In genomic region chr12:53995311-53996187, GRCh38 we compare ENCODE assay signal across 8 cellular contexts. TPM values are rescaled to one million over a fixed set of nuclear protein-coding genes. Genes with fewer than 3 reads are reported as not detected.
A peak's percentile ranks its signal among the peaks of the same experiment; 100 is the strongest.
DNase-seq lines count a peak whose midpoint lies in the region; ATAC-seq and TF ChIP-seq lines count a peak whose summit lies in the region.

No MANE protein-coding gene starts in this region.

- peak overlapping the region; percentile 42 for H3K4me3 ChIP-seq in AG04450 (ENCODE audit: low read depth, low read length)
- peak overlapping the region; percentile 61 for H3K4me3 ChIP-seq in HEK293 (ENCODE audit: low read depth, low read length)
- H3K4me3 ChIP-seq in WERI-Rb-1 (ENCODE audit: low read depth, low read length): peak overlapping the region; percentile 49
- peak overlapping the region; percentile 66 for H3K4me3 ChIP-seq in left ventricle myocardium inferior
- peak overlapping the region; percentile 64 to 88 (median 80) for H3K4me3 ChIP-seq in gastrocnemius medialis

- POLR2A ChIA-PET in AG04450 (lab: Yijun Ruan, JAX) (no interaction called here), HEK293 (lab: Yijun Ruan, JAX) (interaction anchor here (0.6 to 2.2 kb wide), 16 partner anchors 9 to 238 kb away, joined by 3 to 14 read pairs (median 4); partner anchors contain the start of genes HOXC10 and HOXC13)

- no peak overlapping the region for H3K27ac ChIP-seq in AG04450 (ENCODE audit: low read depth, low read length)
- H3K27ac ChIP-seq in HEK293 (ENCODE audit: extremely low read depth, low read depth, low read length): peak overlapping the region; percentile 98
- H3K27ac ChIP-seq in WERI-Rb-1: peak overlapping the region; percentile 95
- no peak overlapping the region for H3K27ac ChIP-seq in left ventricle myocardium inferior (replicated peaks)
- peak overlapping the region; percentile 94 to 100 (median 98) for H3K27ac ChIP-seq in gastrocnemius medialis

- H3K36me3 ChIP-seq in HEK293 (ENCODE audit: control insufficient read depth in 2 of 2, insufficient read depth in 1 of 2, low read length in 2 of 2) (no peaks in the 10 kb centered on the region), WERI-Rb-1 (no peaks in the 10 kb centered on the region), left ventricle myocardium inferior (no peaks in the 10 kb centered on the region), gastrocnemius medialis (no peaks in the 10 kb centered on the region)

- intact Hi-C loops in left ventricle myocardium inferior (cut with micrococcal nuclease): no loop called here
- intact Hi-C loops in gastrocnemius medialis (cut with DNase I; ENCODE audit: low total_unique reads): loop anchor here (10.0 kb wide), 2 partner anchors 951 to 1729 kb away; partner anchors contain the start of genes CD63 and RDH5

- H3K27me3 ChIP-seq in AG04450 (ENCODE audit: control insufficient read depth, insufficient read depth, low read length) (peaks cover 98% of the 10 kb centered on the region), WERI-Rb-1 (ENCODE audit: insufficient read depth, low read depth, severe bottlenecking) (no peaks in the 10 kb centered on the region), left ventricle myocardium inferior (ENCODE audit: low read depth) (peaks cover 100% of the 10 kb centered on the region), gastrocnemius medialis (peaks cover 0 to 2% (median 0%) of the 10 kb centered on the region in 3 donors)

- H3K4me1 ChIP-seq in HEK293 (ENCODE audit: control insufficient read depth, insufficient read depth, low read length) (peaks cover 33% of the 10 kb centered on the region), left ventricle myocardium inferior (peaks cover 35% of the 10 kb centered on the region), gastrocnemius medialis (peaks cover 32 to 43% of the 10 kb centered on the region in 2 donors)

- CTCF ChIA-PET in AG04450 (lab: Charles Lee) (interaction anchor here (0.6 to 1.3 kb wide), 4 partner anchors 9 to 213 kb away, joined by 3 to 5 read pairs (median 3); partner anchors contain the start of gene HOXC8), HEK293 (lab: Yijun Ruan, JAX) (interaction anchor here (0.6 to 6.7 kb wide), 10 partner anchors 10 to 391 kb away, joined by 3 to 49 read pairs (median 4); no protein-coding TSS in a partner anchor)

- H3K9me3 ChIP-seq in AG04450 (ENCODE audit: control insufficient read depth, insufficient read depth, low read length): peaks cover 13% of the 10 kb centered on the region; the same call in 1 of the 2 replicates
- no peaks in the 10 kb centered on the region for H3K9me3 ChIP-seq in HEK293 (ENCODE audit: control insufficient read depth, insufficient read depth, low read depth, low read length)
- no peaks in the 10 kb centered on the region for H3K9me3 ChIP-seq in WERI-Rb-1 (ENCODE audit: severe bottlenecking)
- no peaks in the 10 kb centered on the region for H3K9me3 ChIP-seq in left ventricle myocardium inferior (replicated peaks)
- H3K9me3 ChIP-seq in gastrocnemius medialis: no peaks in the 10 kb centered on the region

- TF ChIP-seq POLR2A in gastrocnemius medialis (IDR thresholded peaks at IDR 0.05): peak; percentile 97 to 98

- ATAC-seq in gastrocnemius medialis: peak; percentile 35 to 55
- ATAC-seq in GM18867 (IDR thresholded peaks at IDR 0.05; ENCODE audit: unreplicated experiment): no peak
- no peak for ATAC-seq in HG02973 (IDR thresholded peaks at IDR 0.05; ENCODE audit: unreplicated experiment)

- in situ Hi-C loops in gastrocnemius medialis (cut with MboI; ENCODE audit: low sequenced_read_pairs in 4 of 4): loop anchor here in 3 of 4 donors (25.0 kb wide), 3 partner anchors 217 to 1717 kb away; partner anchors contain the start of genes GPR84 (in 2 of the 3), BLOC1S1 (in 1 of the 3), ITGA7 (in 1 of the 3) and RDH5 (in 1 of the 3)

- TF ChIP-seq CTCF in AG04450 (IDR thresholded peaks at IDR 0.05; ENCODE audit: low read depth, low read length): no peak
- no peak for TF ChIP-seq CTCF in HEK293 (tag by site-specific recombination; IDR thresholded peaks at IDR 0.05)
- TF ChIP-seq CTCF in WERI-Rb-1 (IDR thresholded peaks at IDR 0.05; ENCODE audit: low read depth, low read length): no peak
- no peak for TF ChIP-seq CTCF in left ventricle myocardium inferior (IDR thresholded peaks at IDR 0.05; ENCODE audit: borderline replicate concordance)
- TF ChIP-seq CTCF in gastrocnemius medialis (IDR thresholded peaks at IDR 0.05 in 4 of 5, conservative IDR thresholded peaks at IDR 0.05 in 1 of 5): no peak

- DNase-seq in AG04450 (ENCODE audit: low read depth, low spot score): no peak
- DNase-seq in WERI-Rb-1: no peak
- DNase-seq in left ventricle myocardium inferior: no peak
- DNase-seq in gastrocnemius medialis: peak; percentile 86 to 95
- no peak for DNase-seq in activated gamma-delta T cell treated with Interleukin-2 at 50 U/mL for 16 hours

TF ChIP-seq in HEK293, 187 proteins besides CTCF, POLR2A, EP300 and RAD21 (continues in another document):
- TF ChIP-seq ZFP69B (tag by site-specific recombination; IDR thresholded peaks at IDR 0.05) (peak; percentile 35; the same call in 1 of the 2 replicates), EGR2 (tag by site-specific recombination; IDR thresholded peaks at IDR 0.05; ENCODE audit: low read depth) (peak; percentile 83), ZNF596 (tag by site-specific recombination; IDR thresholded peaks at IDR 0.05) (peak; percentile 33; the same call in 1 of the 2 replicates), WT1 (tag by site-specific recombination; IDR thresholded peaks at IDR 0.05) (peak; percentile 59; the same call in 1 of the 2 replicates), ZBTB21 (tag by site-specific recombination; IDR thresholded peaks at IDR 0.05) (0 out of 2 replicates have a peak, but pooled peaks have one; percentile 9), ZNF610 (tag by site-specific recombination; IDR thresholded peaks at IDR 0.05; ENCODE audit: borderline replicate concordance) (peak; percentile 92), ZNF248 (tag by site-specific recombination; IDR thresholded peaks at IDR 0.05) (no peak), GLI4 (tag by site-specific recombination; IDR thresholded peaks at IDR 0.05) (no peak), ZIC2 (tag by site-specific recombination; IDR thresholded peaks at IDR 0.05) (peak; percentile 93), ZNF174 (tag by site-specific recombination; IDR thresholded peaks at IDR 0.05) (no peak), GFI1B (tag by site-specific recombination; IDR thresholded peaks at IDR 0.05) (no peak)
- TF ChIP-seq, protein P1, sequence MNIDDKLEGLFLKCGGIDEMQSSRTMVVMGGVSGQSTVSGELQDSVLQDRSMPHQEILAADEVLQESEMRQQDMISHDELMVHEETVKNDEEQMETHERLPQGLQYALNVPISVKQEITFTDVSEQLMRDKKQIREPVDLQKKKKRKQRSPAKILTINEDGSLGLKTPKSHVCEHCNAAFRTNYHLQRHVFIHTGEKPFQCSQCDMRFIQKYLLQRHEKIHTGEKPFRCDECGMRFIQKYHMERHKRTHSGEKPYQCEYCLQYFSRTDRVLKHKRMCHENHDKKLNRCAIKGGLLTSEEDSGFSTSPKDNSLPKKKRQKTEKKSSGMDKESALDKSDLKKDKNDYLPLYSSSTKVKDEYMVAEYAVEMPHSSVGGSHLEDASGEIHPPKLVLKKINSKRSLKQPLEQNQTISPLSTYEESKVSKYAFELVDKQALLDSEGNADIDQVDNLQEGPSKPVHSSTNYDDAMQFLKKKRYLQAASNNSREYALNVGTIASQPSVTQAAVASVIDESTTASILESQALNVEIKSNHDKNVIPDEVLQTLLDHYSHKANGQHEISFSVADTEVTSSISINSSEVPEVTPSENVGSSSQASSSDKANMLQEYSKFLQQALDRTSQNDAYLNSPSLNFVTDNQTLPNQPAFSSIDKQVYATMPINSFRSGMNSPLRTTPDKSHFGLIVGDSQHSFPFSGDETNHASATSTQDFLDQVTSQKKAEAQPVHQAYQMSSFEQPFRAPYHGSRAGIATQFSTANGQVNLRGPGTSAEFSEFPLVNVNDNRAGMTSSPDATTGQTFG (tag by site-specific recombination; IDR thresholded peaks at IDR 0.05; ENCODE audit: borderline replicate concordance): no peak
- TF ChIP-seq, protein P2, sequence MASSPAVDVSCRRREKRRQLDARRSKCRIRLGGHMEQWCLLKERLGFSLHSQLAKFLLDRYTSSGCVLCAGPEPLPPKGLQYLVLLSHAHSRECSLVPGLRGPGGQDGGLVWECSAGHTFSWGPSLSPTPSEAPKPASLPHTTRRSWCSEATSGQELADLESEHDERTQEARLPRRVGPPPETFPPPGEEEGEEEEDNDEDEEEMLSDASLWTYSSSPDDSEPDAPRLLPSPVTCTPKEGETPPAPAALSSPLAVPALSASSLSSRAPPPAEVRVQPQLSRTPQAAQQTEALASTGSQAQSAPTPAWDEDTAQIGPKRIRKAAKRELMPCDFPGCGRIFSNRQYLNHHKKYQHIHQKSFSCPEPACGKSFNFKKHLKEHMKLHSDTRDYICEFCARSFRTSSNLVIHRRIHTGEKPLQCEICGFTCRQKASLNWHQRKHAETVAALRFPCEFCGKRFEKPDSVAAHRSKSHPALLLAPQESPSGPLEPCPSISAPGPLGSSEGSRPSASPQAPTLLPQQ (tag by site-specific recombination; IDR thresholded peaks at IDR 0.05): peak; percentile 70; the same call in 1 of the 2 replicates
- TF ChIP-seq, protein P3, sequence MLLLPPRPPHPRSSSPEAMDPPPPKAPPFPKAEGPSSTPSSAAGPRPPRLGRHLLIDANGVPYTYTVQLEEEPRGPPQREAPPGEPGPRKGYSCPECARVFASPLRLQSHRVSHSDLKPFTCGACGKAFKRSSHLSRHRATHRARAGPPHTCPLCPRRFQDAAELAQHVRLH (tag by site-specific recombination; IDR thresholded peaks at IDR 0.05): peak; percentile 26; the same call in 1 of the 2 replicates

RNA-seq across cellular contexts. Expression of gene HOXC9, which starts 4.4 kb away (rescaled TPM):
- not detected in 2 replicates for polyA plus RNA-seq in AG04450 (2011; rRNA removed)
- not detected in 2 replicates for polyA minus RNA-seq in AG04450 (2011; rRNA and poly(A)+ RNA removed)
- total RNA-seq in left ventricle myocardium inferior (not detected), gastrocnemius medialis (10 to 100 TPM; 13.6 to 37.7 (median 26.3) TPM)

RNA-seq across cellular contexts. Expression of gene HOXC10, which starts 10.6 kb away (rescaled TPM):
- not detected in 2 replicates for polyA plus RNA-seq in AG04450 (2011; rRNA removed)
- not detected in 2 replicates for polyA minus RNA-seq in AG04450 (2011; rRNA and poly(A)+ RNA removed)
- not detected for total RNA-seq in left ventricle myocardium inferior
- 10 to 100 TPM; 23.9 to 48.3 (median 40.3) TPM for total RNA-seq in gastrocnemius medialis

RNA-seq across cellular contexts. Expression of gene HOXC8, which starts 13.2 kb away (rescaled TPM):
- 0.05 TPM in 2 replicates for polyA plus RNA-seq in AG04450 (2011; rRNA removed)
- not detected in 2 replicates for polyA minus RNA-seq in AG04450 (2011; rRNA and poly(A)+ RNA removed)
- total RNA-seq in left ventricle myocardium inferior: not detected
- 1 to 10 TPM; 3.3 to 4.9 (median 3.8) TPM for total RNA-seq in gastrocnemius medialis

RNA-seq across cellular contexts. Expression of gene HOTAIR, which starts 20.8 kb away (rescaled TPM):
- polyA plus RNA-seq in AG04450 (2011; rRNA removed): not detected in 2 replicates
- not detected in 2 replicates for polyA minus RNA-seq in AG04450 (2011; rRNA and poly(A)+ RNA removed)
- total RNA-seq in left ventricle myocardium inferior (not detected), gastrocnemius medialis (under 1 TPM in 3 of 4 donors, not detected in 1; 0.35 to 0.83 (median 0.56) TPM)

RNA-seq across cellular contexts. Expression of gene HOXC11, which starts 22.6 kb away (rescaled TPM):
- polyA plus RNA-seq in AG04450 (2011; rRNA removed): not detected in 2 replicates
- polyA minus RNA-seq in AG04450 (2011; rRNA and poly(A)+ RNA removed): not detected in 2 replicates
- total RNA-seq in left ventricle myocardium inferior (not detected), gastrocnemius medialis (1 to 10 TPM in 1 of 4 donors, under 1 TPM in 3; 0.24 to 1.1 (median 0.44) TPM)

Comparison
In these comparisons a context has a peak if more than half of its experiments do, and no peak if none do; other contexts are left out.
1. DNase-seq: peak in gastrocnemius medialis (2 of 2); none in AG04450 (single experiment), WERI-Rb-1 (single experiment), left ventricle myocardium inferior (single experiment) and activated gamma-delta T cell treated with Interleukin-2 at 50 U/mL for 16 hours (single experiment).
2. H3K27ac ChIP-seq: peak in HEK293 (single experiment), WERI-Rb-1 (single experiment) and gastrocnemius medialis (4 of 4); none in AG04450 (single experiment) and left ventricle myocardium inferior (single experiment).
3. ATAC-seq: peak in gastrocnemius medialis (2 of 2); none in GM18867 (single experiment) and HG02973 (single experiment).
4. RNA of gene HOXC9, which starts 4.4 kb away (total RNA-seq): 13.6 to 37.7 TPM in gastrocnemius medialis; not detected in left ventricle myocardium inferior (single experiment); every median in the first group is over 10 times any median in the second.
5. RNA of gene HOXC10, which starts 10.6 kb away (total RNA-seq): 23.9 to 48.3 TPM in gastrocnemius medialis; not detected in left ventricle myocardium inferior (single experiment); every median in the first group is over 10 times any median in the second.
6. Peak in every context shown above with its lines, with median percentiles within 50 percentile points of each other: H3K4me3 ChIP-seq.